ENCODE assay signal across 8 cellular contexts in genomic region chr7:139341776-139342244, GRCh38. TPM values are rescaled to one million over a fixed set of nuclear protein-coding genes. Genes with fewer than 3 reads are reported as not detected.
DNase-seq lines count a peak whose midpoint lies in the region; ATAC-seq and TF ChIP-seq lines count a peak whose summit lies in the region.

No MANE protein-coding gene starts in this region.

- POLR2A ChIA-PET in AG04450 (lab: Yijun Ruan, JAX) = no interaction called here

- DNase-seq in AG04450 (ENCODE audit: low read depth, low spot score) (no peak), H7 (no peak), adrenal gland (peak in 1 of 7 donors; percentile 16), left lung (no peak), tibial artery (no peak), globus pallidus (ENCODE audit: low spot score) (no peak), GM10266 (ENCODE audit: extremely low spot score) (no peak)

- TF ChIP-seq CTCF in AG04450 (IDR thresholded peaks at IDR 0.05; ENCODE audit: low read depth, low read length) (no peak), adrenal gland (IDR thresholded peaks at IDR 0.05) (no peak), left lung (IDR thresholded peaks at IDR 0.05) (no peak), tibial artery (IDR thresholded peaks at IDR 0.05) (no peak), GM10266 (IDR thresholded peaks at IDR 0.05; ENCODE audit: control insufficient read depth, insufficient read depth, low read depth, missing control alignments) (no peak)

- TF ChIP-seq POLR2A in adrenal gland (IDR thresholded peaks at IDR 0.05) = no peak

- peak overlapping the region; percentile 99 for H3K27ac ChIP-seq in AG04450 (ENCODE audit: low read depth, low read length)
- H3K27ac ChIP-seq in adrenal gland = peak overlapping the region; percentile 93 to 100 (median 100)
- H3K27ac ChIP-seq in left lung = peak overlapping the region; percentile 100
- H3K27ac ChIP-seq in tibial artery = peak overlapping the region; percentile 99 to 100

- no peak for ATAC-seq in left lung
- no peak for ATAC-seq in GM18858 (IDR thresholded peaks at IDR 0.05; ENCODE audit: unreplicated experiment)

- CTCF ChIA-PET in AG04450 (lab: Charles Lee) = no interaction called here

- H3K27me3 ChIP-seq in AG04450 (ENCODE audit: control insufficient read depth, insufficient read depth, low read length) (no peaks in the 10 kb centered on the region), H7 (ENCODE audit: control insufficient read depth, insufficient read depth, low read length) (no peaks in the 10 kb centered on the region), adrenal gland (no peaks in the 10 kb centered on the region), left lung (no peaks in the 10 kb centered on the region), tibial artery (no peaks in the 10 kb centered on the region)

- H3K4me1 ChIP-seq in adrenal gland (replicated peaks in 1 of 2) = peaks cover 4 to 11% of the 10 kb centered on the region in 2 donors
- H3K4me1 ChIP-seq in left lung = peaks cover 5 to 21% of the 10 kb centered on the region in 2 donors
- H3K4me1 ChIP-seq in tibial artery = peaks cover 0 to 13% (median 12%) of the 10 kb centered on the region in 4 donors

- intact Hi-C loops in adrenal gland (cut with DNase I) = loop anchor here in 1 of 2 donors (2.0 kb wide), 1 partner anchor 17 kb away; the partner anchor contains the start of gene LUC7L2
- intact Hi-C loops in left lung (cut with DNase I) = no loop called here
- intact Hi-C loops in tibial artery (cut with DNase I; ENCODE audit: low total_unique reads) = loop anchor here (2.0 kb wide), 1 partner anchor 17 kb away; the partner anchor contains the start of gene LUC7L2

- H3K9me3 ChIP-seq in AG04450 (ENCODE audit: control insufficient read depth, insufficient read depth, low read length) (no peaks in the 10 kb centered on the region; the same call in 1 of the 2 replicates), adrenal gland (replicated peaks in 1 of 3) (no peaks in the 10 kb centered on the region), left lung (peaks cover 0 to 5% of the 10 kb centered on the region in 2 donors), tibial artery (peaks cover 0 to 4% (median 0%) of the 10 kb centered on the region in 3 donors)

- peaks cover 3% of the 10 kb centered on the region for H3K36me3 ChIP-seq in H7 (replicated peaks; ENCODE audit: control insufficient read depth, insufficient read depth, low read length)
- peaks cover 0 to 16% of the 10 kb centered on the region in 2 donors for H3K36me3 ChIP-seq in adrenal gland (replicated peaks in 1 of 2)
- peaks cover 0 to 13% of the 10 kb centered on the region in 2 donors for H3K36me3 ChIP-seq in left lung
- H3K36me3 ChIP-seq in tibial artery = peaks cover 8 to 14% (median 8%) of the 10 kb centered on the region in 3 donors

- H3K4me3 ChIP-seq in AG04450 (ENCODE audit: low read depth, low read length) = peak overlapping the region; percentile 95
- H3K4me3 ChIP-seq in H7 (ENCODE audit: insufficient read depth, low read depth, low read length) = peak overlapping the region; percentile 96
- H3K4me3 ChIP-seq in adrenal gland = peak overlapping the region in 3 of 4 donors; percentile 49 to 88 (median 83)
- peak overlapping the region; percentile 58 to 73 for H3K4me3 ChIP-seq in left lung
- H3K4me3 ChIP-seq in tibial artery = peak overlapping the region; percentile 72 to 88

- 0 to 1% (median 0%) methylated on average over 9 of the region's 9 CpGs for WGBS in adrenal gland, 4 donors

RNA-seq across cellular contexts. Expression of gene FMC1, which starts 0.7 kb away (rescaled TPM):
- polyA plus RNA-seq in AG04450 (2011; rRNA removed) (8.8 and 10.4 TPM in 2 replicates), adrenal gland (10 to 100 TPM; 14.9 to 98.6 (median 50.0) TPM)
- polyA minus RNA-seq in AG04450 (2011; rRNA and poly(A)+ RNA removed) = 4.2 and 6.4 TPM in 2 replicates
- 24.7 and 32.6 TPM in 2 replicates for total RNA-seq in H7 (2014; rRNA removed; shearing (Covaris generic))
- total RNA-seq in adrenal gland (10 to 100 TPM in 7 of 8 donors, 1 to 10 TPM in 1; 10.0 to 29.5 (median 20.2) TPM), left lung (10 to 100 TPM; 11.1 to 15.7 TPM)

RNA-seq across cellular contexts. Expression of gene LUC7L2, which starts 17.9 kb away (rescaled TPM):
- polyA plus RNA-seq in AG04450 (2011; rRNA removed) = 31.2 and 45.7 TPM in 2 replicates
- polyA minus RNA-seq in AG04450 (2011; rRNA and poly(A)+ RNA removed) = 16.2 and 25.8 TPM in 2 replicates
- total RNA-seq in H7 (2014; rRNA removed; shearing (Covaris generic)) = 43.4 and 53.7 TPM in 2 replicates
- 10 to 100 TPM; 31.5 to 100.0 (median 54.4) TPM for total RNA-seq in adrenal gland
- polyA plus RNA-seq in adrenal gland = 10 to 100 TPM; 51.2 to 87.6 (median 55.3) TPM
- 10 to 100 TPM; 67.2 to 76.6 TPM for total RNA-seq in left lung
